In genomic region chr7:38506756-38507155, GRCh38 we compare ENCODE assay signal across 24 cellular contexts.
A peak's percentile ranks its signal among the peaks of the same experiment; 100 is the strongest.
DNase-seq lines count a peak whose midpoint lies in the region; ATAC-seq, FAIRE-seq and TF ChIP-seq lines count a peak whose summit lies in the region.
"Had no signal": no experiment of that assay in that cellular context is flagged by ENCODE, and none has a peak within 500 bp of the region (broad histone marks: within the 10 kb centered on the region; RNA-seq: fewer than 3 reads in every experiment).

No MANE protein-coding gene starts in this region.

- H3K36me3 ChIP-seq in effector memory CD4-positive, alpha-beta T cell (ENCODE audit: control insufficient read depth, insufficient read depth, low read length), result no peaks in the 10 kb centered on the region
- H3K36me3 ChIP-seq: HAP-1, prostate gland had no signal

- peak overlapping the region; percentile 42 for H3K27ac Mint-ChIP-seq in HFFc6
- H3K27ac Mint-ChIP-seq: activated CD4-positive, alpha-beta T cell treated with anti-CD3 and anti-CD28 coated beads, Interleukin-2, amount 10 ng/mL, durations not matched to agents 7 days and 5 days had no signal

- H3K36me3 Mint-ChIP-seq in HFFc6 (ENCODE audit: low read depth), result no peaks in the 10 kb centered on the region

- H3K27me3 Mint-ChIP-seq in HFFc6 (ENCODE audit: insufficient read depth), result peaks cover 2% of the 10 kb centered on the region; the same call in 1 of the 2 replicates

- H3K4me1 Mint-ChIP-seq in HFFc6 (ENCODE audit: low read depth), result peaks cover 27% of the 10 kb centered on the region
- H3K4me1 Mint-ChIP-seq: activated CD4-positive, alpha-beta T cell treated with anti-CD3 and anti-CD28 coated beads, Interleukin-2, amount 10 ng/mL, durations not matched to agents 7 days and 5 days had no signal

- no peaks in the 10 kb centered on the region for H3K27me3 ChIP-seq in effector memory CD4-positive, alpha-beta T cell (replicated peaks; ENCODE audit: control insufficient read depth, insufficient read depth, low read length, poor library complexity, severe bottlenecking)

- DNase-seq in AG08395 (ENCODE audit: low spot score), result peak; percentile 73
- DNase-seq in HFFc6, result peak; percentile 49
- peak; percentile 9 for DNase-seq in choroid plexus epithelial cell (ENCODE audit: low read depth)
- peak; percentile 2 for DNase-seq in myocyte (ENCODE audit: low read depth)
- no peak for DNase-seq in RCC 7860 (ENCODE audit: low spot score)
- DNase-seq in effector memory CD4-positive, alpha-beta T cell, result no peak
- DNase-seq: activated CD4-positive, alpha-beta T cell treated with anti-CD3 and anti-CD28 coated beads, Interleukin-2, amount 10 ng/mL, durations not matched to agents 7 days and 5 days; activated CD8-positive, alpha-beta memory T cell treated with anti-CD3 and anti-CD28 coated beads, Interleukin-2, amount 50 U/mL, for 4 hours; activated effector memory CD4-positive, alpha-beta T cell treated with anti-CD3 and anti-CD28 coated beads, Interleukin-2, amount 50 U/mL, for 16 hours; AML-193; foreskin melanocyte; Kasumi-1; left colon; midbrain; NCI-H146; NCI-H345; stimulated activated CD4-positive, alpha-beta T cell treated with anti-CD3 and anti-CD28 coated beads, Interleukin-12 subunit alpha, Interleukin-12 subunit beta, amount 100 ng/mL, for 4 hours had no signal

- no peaks in the 10 kb centered on the region for H3K9me3 ChIP-seq in effector memory CD4-positive, alpha-beta T cell (ENCODE audit: control insufficient read depth, low read length)
- H3K9me3 ChIP-seq: HAP-1, prostate gland had no signal

- no peak for FAIRE-seq in RCC 7860 (lab: Jason Lieb, UNC)
- FAIRE-seq: GM19239, TTC549 had no signal

- H3K27ac ChIP-seq in effector memory CD4-positive, alpha-beta T cell (ENCODE audit: insufficient read depth, low read length, poor library complexity, severe bottlenecking), result no peak overlapping the region
- H3K27ac ChIP-seq: prostate gland had no signal

- H3K4me1 ChIP-seq in effector memory CD4-positive, alpha-beta T cell (ENCODE audit: control insufficient read depth, insufficient read depth, low read length, poor library complexity, severe bottlenecking), result no peaks in the 10 kb centered on the region
- H3K4me1 ChIP-seq: HAP-1, prostate gland had no signal

- TF ChIP-seq CTCF in HFFc6 (IDR thresholded peaks at IDR 0.05) (no peak), choroid plexus epithelial cell (conservative IDR thresholded peaks at IDR 0.05; ENCODE audit: low read depth, low read length) (no peak)

- ATAC-seq in HG03159 (IDR thresholded peaks at IDR 0.05; ENCODE audit: unreplicated experiment), result no peak
- ATAC-seq in GM21447 (IDR thresholded peaks at IDR 0.05; ENCODE audit: unreplicated experiment), result no peak
- ATAC-seq: left colon, Panc1 had no signal

- peak overlapping the region; percentile 48 for H3K4me3 Mint-ChIP-seq in HFFc6
- H3K4me3 Mint-ChIP-seq: activated CD4-positive, alpha-beta T cell treated with anti-CD3 and anti-CD28 coated beads, Interleukin-2, amount 10 ng/mL, durations not matched to agents 7 days and 5 days had no signal

- H3K9me3 Mint-ChIP-seq in HFFc6, result no peaks in the 10 kb centered on the region
- H3K9me3 Mint-ChIP-seq: activated CD4-positive, alpha-beta T cell treated with anti-CD3 and anti-CD28 coated beads, Interleukin-2, amount 10 ng/mL, durations not matched to agents 7 days and 5 days had no signal

- no peak overlapping the region for H3K4me3 ChIP-seq in choroid plexus epithelial cell (ENCODE audit: low read depth, low read length)
- H3K4me3 ChIP-seq in effector memory CD4-positive, alpha-beta T cell (ENCODE audit: insufficient read depth, low read depth, low read length, poor library complexity, severe bottlenecking), result no peak overlapping the region
- H3K4me3 ChIP-seq: HAP-1, prostate gland had no signal

Comparison
In these comparisons a context has a peak if more than half of its experiments do, and no peak if none do; other contexts are left out.
1. DNase-seq: peak in AG08395 (single experiment), HFFc6 (single experiment), choroid plexus epithelial cell (single experiment) and myocyte (single experiment); none in RCC 7860 (single experiment) and effector memory CD4-positive, alpha-beta T cell (0 of 3).